In the genomic region with DNA sequence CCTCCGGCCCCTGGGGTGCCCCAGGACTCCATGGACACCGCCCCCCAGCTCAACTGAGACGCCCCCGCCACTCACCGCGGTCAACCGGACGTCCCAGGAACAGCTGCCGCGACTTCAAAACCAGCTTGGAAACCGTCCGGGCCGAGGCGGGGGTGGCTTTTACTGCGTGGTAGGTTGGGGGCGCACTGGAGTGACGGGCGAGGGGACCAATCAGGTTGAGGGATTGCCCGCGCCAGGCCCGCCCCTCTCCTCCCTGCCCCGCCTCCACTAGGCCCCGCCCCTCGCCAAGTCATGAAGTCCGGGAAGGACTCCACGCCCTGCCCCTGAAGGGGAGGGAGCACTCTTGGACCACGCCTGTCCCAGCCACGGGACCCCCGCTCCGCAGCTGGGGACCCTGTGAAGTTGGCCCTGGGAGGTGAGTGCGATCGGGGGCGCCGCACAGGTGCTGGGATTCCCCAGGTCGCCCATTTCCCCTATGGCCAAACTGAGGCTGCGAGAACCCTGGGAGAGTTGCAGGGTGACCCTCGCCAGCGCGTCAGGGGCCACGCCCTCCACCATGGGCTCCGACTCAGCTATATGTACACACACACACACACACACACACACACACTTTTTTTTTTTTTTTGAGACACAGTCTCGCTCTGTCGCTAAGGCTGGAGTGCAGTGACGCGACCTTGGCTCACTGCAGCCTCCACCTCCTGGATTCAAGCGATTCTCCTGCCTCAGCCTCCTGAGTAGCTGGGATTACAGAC, we compare ENCODE assay signal across 8 cellular contexts. TPM values are rescaled to one million over a fixed set of nuclear protein-coding genes. Genes with fewer than 3 reads are reported as not detected.
DNase-seq lines count a peak whose midpoint lies in the region; ATAC-seq and TF ChIP-seq lines count a peak whose summit lies in the region.

A gene with protein sequence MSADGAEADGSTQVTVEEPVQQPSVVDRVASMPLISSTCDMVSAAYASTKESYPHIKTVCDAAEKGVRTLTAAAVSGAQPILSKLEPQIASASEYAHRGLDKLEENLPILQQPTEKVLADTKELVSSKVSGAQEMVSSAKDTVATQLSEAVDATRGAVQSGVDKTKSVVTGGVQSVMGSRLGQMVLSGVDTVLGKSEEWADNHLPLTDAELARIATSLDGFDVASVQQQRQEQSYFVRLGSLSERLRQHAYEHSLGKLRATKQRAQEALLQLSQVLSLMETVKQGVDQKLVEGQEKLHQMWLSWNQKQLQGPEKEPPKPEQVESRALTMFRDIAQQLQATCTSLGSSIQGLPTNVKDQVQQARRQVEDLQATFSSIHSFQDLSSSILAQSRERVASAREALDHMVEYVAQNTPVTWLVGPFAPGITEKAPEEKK (minus strand): TSS at position 134 of the 752 bp plus-strand sequence. CDS start 6,273 bp downstream, outside the sequence.

- no peaks in the 10 kb centered on the region for H3K9me3 ChIP-seq in right atrium auricular region

- intact Hi-C loops in T-helper 2 cell treated with Interferon-gamma antibody and Interleukin-4, amounts not matched to agents 100 ng/mL and 5 ng/mL, for 36 hours (cut with micrococcal nuclease), result loop anchor here (1.0 kb wide), 1 partner anchor 43 kb away; no protein-coding TSS in a partner anchor

- WGBS in urinary bladder, result 5% methylated on average over 46 of the region's 46 CpGs

- ATAC-seq in GM21723 (IDR thresholded peaks at IDR 0.05; ENCODE audit: unreplicated experiment), result peak; percentile 60

- peak in 1 of 2 donors; percentile 9 for TF ChIP-seq CTCF in right atrium auricular region (IDR thresholded peaks at IDR 0.05)

- no peaks in the 10 kb centered on the region for H3K27me3 ChIP-seq in right atrium auricular region

- DNase-seq in DMS53 treated with DMSO at 0.1 percent for 48 hours (lab: John Stamatoyannopoulos, UW; ENCODE audit: unreplicated experiment) (peak; percentile 48), Kasumi-1 (lab: John Stamatoyannopoulos, UW) (peak; percentile 75 to 91), right atrium auricular region (ENCODE audit: low spot score) (peak; percentile 99), pulmonary artery endothelial cell (ENCODE audit: low read depth, low spot score) (peak; percentile 84)

- H3K27ac ChIP-seq in angular gyrus (ENCODE audit: low read depth, low read length), result peak within 1 kb of the TSS; percentile 73
- peak within 1 kb of the TSS; percentile 81 to 86 for H3K27ac ChIP-seq in right atrium auricular region
- peak within 1 kb of the TSS; percentile 83 for H3K27ac ChIP-seq in urinary bladder (ENCODE audit: low read depth)

- no peaks in the 10 kb centered on the region for H3K36me3 ChIP-seq in right atrium auricular region
- no peaks in the 10 kb centered on the region for H3K36me3 ChIP-seq in urinary bladder (ENCODE audit: insufficient read depth)

- peak within 1 kb of the TSS; percentile 85 to 88 for H3K4me3 ChIP-seq in right atrium auricular region
- peak within 1 kb of the TSS; percentile 83 for H3K4me3 ChIP-seq in urinary bladder (ENCODE audit: low read depth, low read length)

- H3K4me1 ChIP-seq in right atrium auricular region (peaks cover 0 to 11% of the 10 kb centered on the region in 2 donors), urinary bladder (ENCODE audit: insufficient read depth) (no peaks in the 10 kb centered on the region)

RNA-seq across cellular contexts. Expression of the gene that starts here (rescaled TPM):
- 33.4 and 38.3 TPM in 2 replicates for total RNA-seq in T-helper 2 cell treated with Interferon-gamma antibody and Interleukin-4, amounts not matched to agents 100 ng/mL and 5 ng/mL, for 36 hours
- total RNA-seq in right atrium auricular region (10 to 100 TPM; 23.3 to 27.2 TPM), pulmonary artery endothelial cell (121 and 150 TPM in 2 replicates), urinary bladder (32.3 TPM)
- polyA plus RNA-seq in urinary bladder, result 74.9 TPM

Comparison
In these comparisons a context has a peak if more than half of its experiments do, and no peak if none do; other contexts are left out.
1. Peak in every context shown above with its lines: DNase-seq, ATAC-seq, H3K4me3 ChIP-seq and H3K27ac ChIP-seq.
2. DNase-seq: peak in every context shown above with its lines; median percentile 99 in right atrium auricular region; 84 in pulmonary artery endothelial cell; 83 in Kasumi-1; 48 in DMS53 treated with DMSO at 0.1 percent for 48 hours.